11 cellular contexts compared by ENCODE assay signal in genomic region chr10:93379366-93380042, GRCh38.
DNase-seq lines count a peak whose midpoint lies in the region; ATAC-seq and TF ChIP-seq lines count a peak whose summit lies in the region.
"Had no signal": no experiment of that assay in that cellular context is flagged by ENCODE, and none has a peak within 500 bp of the region (broad histone marks: within the 10 kb centered on the region; RNA-seq: fewer than 3 reads in every experiment).

No MANE protein-coding gene starts in this region.

- H3K79me2 ChIP-seq in Karpas-422 (ENCODE audit: low read length), result no peaks in the 10 kb centered on the region

- H3K4me1 ChIP-seq in ascending aorta (peaks cover 7 to 36% of the 10 kb centered on the region in 2 donors), upper lobe of left lung (peaks cover 0 to 14% (median 9%) of the 10 kb centered on the region in 4 donors), Karpas-422 (ENCODE audit: low read length) (peaks cover 37% of the 10 kb centered on the region)

- H3K27me3 ChIP-seq in ascending aorta (no peaks in the 10 kb centered on the region), upper lobe of left lung (no peaks in the 10 kb centered on the region), Karpas-422 (ENCODE audit: low read length) (no peaks in the 10 kb centered on the region)

- H3K9me2 ChIP-seq in Karpas-422 (replicated peaks; ENCODE audit: insufficient read depth, low read length), result no peaks in the 10 kb centered on the region

- no peak for TF ChIP-seq EP300 in upper lobe of left lung (IDR thresholded peaks at IDR 0.05)

- H3K4me1 Mint-ChIP-seq in osteocyte (ENCODE audit: unreplicated experiment), result peaks cover 79% of the 10 kb centered on the region

- no peaks in the 10 kb centered on the region for H4K20me1 ChIP-seq in Karpas-422 (ENCODE audit: insufficient read depth, low read depth, low read length)

- no peak for TF ChIP-seq POLR2A in upper lobe of left lung (IDR thresholded peaks at IDR 0.05)

- no peak overlapping the region for H3K4me3 Mint-ChIP-seq in osteocyte (ENCODE audit: unreplicated experiment)

- H3K9me3 ChIP-seq in ascending aorta, result no peaks in the 10 kb centered on the region
- no peaks in the 10 kb centered on the region for H3K9me3 ChIP-seq in upper lobe of left lung
- no peaks in the 10 kb centered on the region for H3K9me3 ChIP-seq in Karpas-422 (ENCODE audit: low read length)
- H3K9me3 ChIP-seq: left ventricle myocardium inferior had no signal

- no peak overlapping the region for H2AFZ ChIP-seq in Karpas-422 (ENCODE audit: low read length)

- H3K36me3 Mint-ChIP-seq in osteocyte (ENCODE audit: unreplicated experiment), result peaks cover 60% of the 10 kb centered on the region

- peak overlapping the region; percentile 64 to 83 for H3K27ac ChIP-seq in ascending aorta
- H3K27ac ChIP-seq in upper lobe of left lung, result no peak overlapping the region
- H3K27ac ChIP-seq in Karpas-422 (ENCODE audit: low read length), result no peak overlapping the region
- H3K27ac ChIP-seq: left ventricle myocardium inferior had no signal

- peak; percentile 58 for DNase-seq in AG08396 (ENCODE audit: low spot score)
- peak; percentile 79 for DNase-seq in NCI-H226
- DNase-seq in ascending aorta (ENCODE audit: low spot score in 2 of 2), result peak in 1 of 2 donors; percentile 77
- no peak for DNase-seq in osteocyte (ENCODE audit: extremely low spot score, unreplicated experiment)
- no peak for DNase-seq in upper lobe of left lung
- no peak for DNase-seq in NCI-H1105 treated with DMSO at 0.1 percent for 48 hours (lab: John Stamatoyannopoulos, UW)
- no peak for DNase-seq in Karpas-422
- DNase-seq: GOT3, left ventricle myocardium inferior, NCI-H345 had no signal

- no peak for ATAC-seq in upper lobe of left lung (ENCODE audit: low FRiP score in 2 of 2)
- no peak for ATAC-seq in GM21786 (IDR thresholded peaks at IDR 0.05; ENCODE audit: unreplicated experiment)

- no peak overlapping the region for H3K4me2 ChIP-seq in Karpas-422 (ENCODE audit: low read depth, low read length, poor library complexity, severe bottlenecking)

- H3K9me3 Mint-ChIP-seq in osteocyte (ENCODE audit: unreplicated experiment), result no peaks in the 10 kb centered on the region

- TF ChIP-seq CTCF in ascending aorta (IDR thresholded peaks at IDR 0.05) (no peak), osteocyte (IDR thresholded peaks at IDR 0.05) (no peak), upper lobe of left lung (IDR thresholded peaks at IDR 0.05) (no peak)

- H3K4me3 ChIP-seq in ascending aorta (no peak overlapping the region), upper lobe of left lung (no peak overlapping the region), Karpas-422 (ENCODE audit: low read length) (no peak overlapping the region)
- H3K4me3 ChIP-seq: left ventricle myocardium inferior had no signal

- H3K36me3 ChIP-seq in ascending aorta (peaks cover 8 to 20% of the 10 kb centered on the region in 2 donors), upper lobe of left lung (peaks cover 4 to 39% (median 15%) of the 10 kb centered on the region in 4 donors), Karpas-422 (ENCODE audit: insufficient read depth, low read length) (no peaks in the 10 kb centered on the region)

- intact Hi-C loops in ascending aorta (cut with DNase I), result no loop called here

- WGBS in upper lobe of left lung, 2 donors, result 76 to 77% methylated on average over 5 of the region's 5 CpGs

- no peak overlapping the region for H3K9ac ChIP-seq in Karpas-422 (ENCODE audit: low read length)

- H3K27me3 Mint-ChIP-seq in osteocyte (ENCODE audit: unreplicated experiment), result no peaks in the 10 kb centered on the region

- peak overlapping the region; percentile 92 for H3K27ac Mint-ChIP-seq in osteocyte (ENCODE audit: unreplicated experiment)

Comparison
In these comparisons a context has a peak if more than half of its experiments do, and no peak if none do; other contexts are left out.
1. DNase-seq: peak in AG08396 (single experiment) and NCI-H226 (single experiment); none in osteocyte (single experiment), upper lobe of left lung (0 of 2), NCI-H1105 treated with DMSO at 0.1 percent for 48 hours (single experiment) and Karpas-422 (single experiment).
2. H3K27ac ChIP-seq: peak in ascending aorta (2 of 2); none in upper lobe of left lung (0 of 4) and Karpas-422 (single experiment).